Comparison of ENCODE assay signal across 13 cellular contexts in the genomic region with DNA sequence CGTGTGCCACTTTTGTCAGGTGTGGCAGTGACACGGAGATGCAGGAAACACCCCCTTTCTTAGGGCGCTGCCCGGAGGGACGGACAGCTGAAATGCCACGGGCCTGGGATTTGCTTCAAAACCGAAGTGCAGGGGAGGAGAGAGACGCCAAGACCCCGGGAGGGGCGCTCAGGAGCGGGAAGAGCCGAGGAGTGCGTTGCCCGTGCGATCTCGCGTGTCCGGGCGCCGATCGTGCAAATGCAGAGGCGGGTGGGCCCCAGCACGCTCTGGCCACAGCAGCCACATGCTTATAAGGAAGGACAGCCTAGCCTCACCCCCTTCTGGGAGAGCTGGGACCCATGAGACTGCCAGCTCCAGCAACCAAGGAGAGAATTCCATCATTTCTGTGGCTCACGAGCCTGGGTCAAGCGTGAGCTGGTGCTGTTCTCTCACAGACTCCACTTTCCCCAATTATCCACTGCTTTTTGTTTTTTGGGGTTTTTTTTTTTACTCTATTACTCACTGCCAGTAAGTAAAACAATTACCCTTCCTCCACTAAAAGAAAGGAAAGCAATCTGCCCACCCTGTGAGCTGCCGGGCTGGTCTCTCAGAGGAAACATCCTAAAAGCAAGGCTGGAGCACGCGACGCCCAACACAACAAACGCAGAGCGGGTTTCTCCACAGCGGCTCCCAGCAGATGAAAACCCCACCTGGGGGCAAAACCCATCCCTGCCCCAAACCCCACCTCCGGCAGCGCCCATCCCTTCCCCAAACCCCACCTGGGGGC. TPM values are rescaled to one million over a fixed set of nuclear protein-coding genes. Genes with fewer than 3 reads are reported as not detected.
A peak's percentile ranks its signal among the peaks of the same experiment; 100 is the strongest.
DNase-seq lines count a peak whose midpoint lies in the region; ATAC-seq and TF ChIP-seq lines count a peak whose summit lies in the region.
"Had no signal": no experiment of that assay in that cellular context is flagged by ENCODE, and none has a peak within 500 bp of the region (broad histone marks: within the 10 kb centered on the region; RNA-seq: fewer than 3 reads in every experiment).

No MANE protein-coding gene starts in this region.

- H3K4me1 ChIP-seq in uterus: no peaks in the 10 kb centered on the region

- H3K27ac ChIP-seq in layer of hippocampus (ENCODE audit: low read depth, low read length) (peak overlapping the region; percentile 62), uterus (peak overlapping the region; percentile 50 to 55)

- no peaks in the 10 kb centered on the region for H3K9me3 Mint-ChIP-seq in activated naive CD8-positive, alpha-beta T cell treated with anti-CD3 and anti-CD28 coated beads for 36 hours
- H3K9me3 Mint-ChIP-seq: activated B cell treated with CpG ODN at 0.5 μM for 24 hours had no signal

- TF ChIP-seq CTCF in uterus (IDR thresholded peaks at IDR 0.05): no peak

- no peak for ATAC-seq in Right ventricle myocardium superior (ENCODE audit: poor library complexity)
- no peak for ATAC-seq in GM18498 (IDR thresholded peaks at IDR 0.05; ENCODE audit: unreplicated experiment)
- ATAC-seq: left lobe of liver had no signal

- peak; percentile 39 for DNase-seq in Right ventricle myocardium superior
- DNase-seq in cardiac septum (ENCODE audit: low spot score): no peak
- no peak for DNase-seq in activated naive CD8-positive, alpha-beta T cell treated with anti-CD3 and anti-CD28 coated beads for 36 hours
- no peak for DNase-seq in uterus
- no peak for DNase-seq in amygdala (lab: John Stamatoyannopoulos, UW)
- no peak for DNase-seq in A172 (ENCODE audit: low spot score)
- DNase-seq: activated B cell treated with CpG ODN at 0.5 μM for 24 hours, NCI-H146, NCI-H774, nucleus accumbens had no signal

- no peaks in the 10 kb centered on the region for H3K36me3 ChIP-seq in uterus

- H3K9me3 ChIP-seq in uterus: no peaks in the 10 kb centered on the region

- H3K27me3 Mint-ChIP-seq in activated naive CD8-positive, alpha-beta T cell treated with anti-CD3 and anti-CD28 coated beads for 36 hours: no peaks in the 10 kb centered on the region
- H3K27me3 Mint-ChIP-seq: activated B cell treated with CpG ODN at 0.5 μM for 24 hours had no signal

- H3K27me3 ChIP-seq in layer of hippocampus (ENCODE audit: control insufficient read depth, insufficient read depth, low read length) (no peaks in the 10 kb centered on the region), uterus (no peaks in the 10 kb centered on the region)

- H3K4me1 Mint-ChIP-seq in activated naive CD8-positive, alpha-beta T cell treated with anti-CD3 and anti-CD28 coated beads for 36 hours: peaks cover 19% of the 10 kb centered on the region

- peaks cover 24% of the 10 kb centered on the region for H3K36me3 Mint-ChIP-seq in activated naive CD8-positive, alpha-beta T cell treated with anti-CD3 and anti-CD28 coated beads for 36 hours

- intact Hi-C loops in Right ventricle myocardium superior (cut with DNase I): no loop called here
- intact Hi-C loops in cardiac septum (cut with DNase I): no loop called here
- intact Hi-C loops in uterus (cut with DNase I; ENCODE audit: low total_unique reads): no loop called here

- peak overlapping the region; percentile 4 for H3K4me3 Mint-ChIP-seq in activated naive CD8-positive, alpha-beta T cell treated with anti-CD3 and anti-CD28 coated beads for 36 hours
- H3K4me3 Mint-ChIP-seq: activated B cell treated with CpG ODN at 0.5 μM for 24 hours had no signal

- TF ChIP-seq POLR2A in uterus (IDR thresholded peaks at IDR 0.05): no peak

- H3K27ac Mint-ChIP-seq in activated naive CD8-positive, alpha-beta T cell treated with anti-CD3 and anti-CD28 coated beads for 36 hours: peak overlapping the region; percentile 60
- H3K27ac Mint-ChIP-seq: activated B cell treated with CpG ODN at 0.5 μM for 24 hours had no signal

- H3K4me3 ChIP-seq in uterus: no peak overlapping the region

RNA-seq across cellular contexts. Expression of a gene that starts 27.2 kb away (rescaled TPM):
- total RNA-seq in Right ventricle myocardium superior: 2.1 TPM
- total RNA-seq in cardiac septum: 3.2 TPM
- 10 to 100 TPM in 1 of 2 experiments, 1 to 10 TPM in 1; 9.9 to 11.4 TPM for total RNA-seq in activated naive CD8-positive, alpha-beta T cell treated with anti-CD3 and anti-CD28 coated beads for 36 hours
- total RNA-seq in uterus: 1 to 10 TPM in 2 of 4 donors, not detected in 2; 3.2 to 4.2 TPM
- 18.0 and 22.8 TPM in 2 replicates for total RNA-seq in A172 (2014; rRNA removed; shearing (Covaris generic))

RNA-seq across cellular contexts. Expression of a gene that starts 39.2 kb away (rescaled TPM):
- total RNA-seq in Right ventricle myocardium superior (78.9 TPM), cardiac septum (73.9 TPM), uterus (100 to 1,000 TPM in 1 of 4 donors, 10 to 100 TPM in 3; 35.2 to 309 (median 74.8) TPM)
- total RNA-seq in activated naive CD8-positive, alpha-beta T cell treated with anti-CD3 and anti-CD28 coated beads for 36 hours: 10 to 100 TPM; 35.6 to 38.3 TPM
- 18.4 and 19.8 TPM in 2 replicates for total RNA-seq in A172 (2014; rRNA removed; shearing (Covaris generic))

RNA-seq across cellular contexts. Expression of a gene that starts 47.8 kb away (rescaled TPM):
- total RNA-seq in Right ventricle myocardium superior (118 TPM), cardiac septum (113 TPM), uterus (10 to 100 TPM; 26.3 to 79.7 (median 58.0) TPM)
- total RNA-seq in activated naive CD8-positive, alpha-beta T cell treated with anti-CD3 and anti-CD28 coated beads for 36 hours: 10 to 100 TPM; 55.6 to 57.0 TPM
- total RNA-seq in A172 (2014; rRNA removed; shearing (Covaris generic)): 27.4 and 35.9 TPM in 2 replicates
